In genomic region chr11:27505781-27506180, GRCh38 we compare ENCODE assay signal across 8 cellular contexts. TPM values are rescaled to one million over a fixed set of nuclear protein-coding genes. Genes with fewer than 3 reads are reported as not detected.
DNase-seq lines count a peak whose midpoint lies in the region; ATAC-seq and TF ChIP-seq lines count a peak whose summit lies in the region.

No MANE protein-coding gene starts in this region.

- ATAC-seq in GM18861 (IDR thresholded peaks at IDR 0.05; ENCODE audit: unreplicated experiment) (peak; percentile 7), HG02981 (IDR thresholded peaks at IDR 0.05; ENCODE audit: unreplicated experiment) (peak; percentile 2)
- ATAC-seq in activated naive CD4-positive, alpha-beta T cell treated with anti-CD3 and anti-CD28 coated beads, Interleukin-2, amount 50 U/mL, for 72 hours, result no peak

- peaks cover 6 to 39% of the 10 kb centered on the region in 2 donors for H3K36me3 Mint-ChIP-seq in activated naive CD4-positive, alpha-beta T cell treated with anti-CD3 and anti-CD28 coated beads, Interleukin-2, amount 50 U/mL, for 72 hours

- no peak for TF ChIP-seq POLR2A in tibial nerve (IDR thresholded peaks at IDR 0.05)

- H3K27ac ChIP-seq in tibial nerve, result peak overlapping the region in 3 of 4 donors; percentile 88 to 96 (median 91)

- H3K36me3 ChIP-seq in kidney epithelial cell (ENCODE audit: control insufficient read depth, insufficient read depth, low read length), result no peaks in the 10 kb centered on the region
- peaks cover 0 to 8% (median 0%) of the 10 kb centered on the region in 3 donors for H3K36me3 ChIP-seq in tibial nerve

- WGBS in tibial nerve, 2 donors, result 4 to 5% methylated on average over 5 of the region's 5 CpGs

- peaks cover 0 to 47% (median 20%) of the 10 kb centered on the region in 4 donors for H3K4me1 ChIP-seq in tibial nerve

- DNase-seq in activated naive CD4-positive, alpha-beta T cell treated with anti-CD3 and anti-CD28 coated beads, Interleukin-2, amount 50 U/mL, for 72 hours (ENCODE audit: low spot score in 2 of 2), result no peak
- DNase-seq in kidney epithelial cell (ENCODE audit: low read depth), result no peak
- no peak for DNase-seq in tibial nerve (ENCODE audit: low spot score in 2 of 2)
- DNase-seq in effector CD4-positive, alpha-beta T cell, result no peak
- no peak for DNase-seq in stimulated activated CD4-positive, alpha-beta T cell treated with anti-CD3 and anti-CD28 coated beads, Interleukin-4, amount 100 ng/mL, for 1 hour
- no peak for DNase-seq in GM19238 (ENCODE audit: insufficient read length, low spot score)

- H3K4me3 ChIP-seq in kidney epithelial cell (ENCODE audit: low read depth, low read length), result peak overlapping the region; percentile 98
- peak overlapping the region; percentile 56 to 92 (median 85) for H3K4me3 ChIP-seq in tibial nerve

- H3K27ac Mint-ChIP-seq in activated naive CD4-positive, alpha-beta T cell treated with anti-CD3 and anti-CD28 coated beads, Interleukin-2, amount 50 U/mL, for 72 hours, result peak overlapping the region; percentile 97 to 99

- no peaks in the 10 kb centered on the region for H3K27me3 ChIP-seq in kidney epithelial cell (ENCODE audit: control insufficient read depth, insufficient read depth, low read length)
- no peaks in the 10 kb centered on the region for H3K27me3 ChIP-seq in tibial nerve

- no peak for TF ChIP-seq EP300 in tibial nerve (IDR thresholded peaks at IDR 0.05)

- H3K9me3 Mint-ChIP-seq in activated naive CD4-positive, alpha-beta T cell treated with anti-CD3 and anti-CD28 coated beads, Interleukin-2, amount 50 U/mL, for 72 hours, result no peaks in the 10 kb centered on the region

- H3K9me3 ChIP-seq in tibial nerve, result no peaks in the 10 kb centered on the region

- TF ChIP-seq CTCF in kidney epithelial cell (IDR thresholded peaks at IDR 0.05; ENCODE audit: insufficient read depth, low read length, poor library complexity, severe bottlenecking), result no peak
- no peak for TF ChIP-seq CTCF in tibial nerve (IDR thresholded peaks at IDR 0.05)

RNA-seq across cellular contexts. Expression of gene LIN7C, which starts 0.8 kb away (rescaled TPM):
- total RNA-seq in activated naive CD4-positive, alpha-beta T cell treated with anti-CD3 and anti-CD28 coated beads, Interleukin-2, amount 50 U/mL, for 72 hours, result 10 to 100 TPM; 20.4 to 22.2 TPM
- total RNA-seq in kidney epithelial cell, result 38.4 and 41.4 TPM in 2 replicates
- 10 to 100 TPM; 25.7 to 41.5 (median 36.2) TPM for total RNA-seq in tibial nerve

RNA-seq across cellular contexts. Expression of gene LGR4, which starts 33.2 kb away (rescaled TPM):
- total RNA-seq in activated naive CD4-positive, alpha-beta T cell treated with anti-CD3 and anti-CD28 coated beads, Interleukin-2, amount 50 U/mL, for 72 hours, result under 1 TPM; 0.08 to 0.27 TPM
- 15.9 and 16.2 TPM in 2 replicates for total RNA-seq in kidney epithelial cell
- total RNA-seq in tibial nerve, result 10 to 100 TPM; 26.5 to 51.3 (median 31.9) TPM

Comparison
In these comparisons a context has a peak if more than half of its experiments do, and no peak if none do; other contexts are left out.
1. ATAC-seq: peak in GM18861 (single experiment) and HG02981 (single experiment); none in activated naive CD4-positive, alpha-beta T cell treated with anti-CD3 and anti-CD28 coated beads, Interleukin-2, amount 50 U/mL, for 72 hours (0 of 2).
2. RNA of gene LGR4, which starts 33.2 kb away (total RNA-seq): 26.5 to 51.3 TPM in tibial nerve and 15.9 to 16.2 TPM in kidney epithelial cell; 0.08 to 0.27 TPM in activated naive CD4-positive, alpha-beta T cell treated with anti-CD3 and anti-CD28 coated beads, Interleukin-2, amount 50 U/mL, for 72 hours; every median in the first group is over 10 times any median in the second.